In the genomic region with DNA sequence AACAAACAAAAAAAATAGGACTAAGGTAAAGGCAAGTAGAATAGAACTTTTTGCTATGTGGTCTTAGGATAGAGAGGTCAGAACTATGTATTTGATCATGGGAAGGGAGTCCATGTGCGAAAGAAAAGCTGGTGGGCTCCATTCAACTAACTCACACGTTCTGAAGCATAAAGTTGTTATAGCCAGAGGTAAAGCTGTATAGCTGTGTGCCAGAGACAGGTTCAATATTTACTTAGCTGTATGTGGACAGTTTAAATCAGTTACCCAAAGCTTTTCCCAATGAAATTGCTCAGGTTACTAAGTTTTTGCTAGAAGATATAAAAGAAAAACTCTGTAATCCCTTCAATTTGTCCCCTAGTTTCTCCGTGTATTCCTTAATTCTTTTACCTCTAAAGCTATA, we compare ENCODE assay signal across 8 cellular contexts. TPM values are rescaled to one million over a fixed set of nuclear protein-coding genes. Genes with fewer than 3 reads are reported as not detected.
"Had no signal": no experiment of that assay in that cellular context is flagged by ENCODE, and none has a peak within 500 bp of the region (broad histone marks: within the 10 kb centered on the region; RNA-seq: fewer than 3 reads in every experiment).

No MANE protein-coding gene starts in this region.

- H3K9ac ChIP-seq: KMS-11 had no signal

- H3K4me2 ChIP-seq: KMS-11 had no signal

- FAIRE-seq: HTR-8/SVneo had no signal

- DNase-seq: IMR-90, KBM-7, KG1 had no signal

- H3K27ac ChIP-seq: HL-60, KMS-11 had no signal

RNA-seq across cellular contexts. Expression of a gene that starts 37.8 kb away (rescaled TPM):
- total RNA-seq: HT1080, IMR-90 had no signal
- polyA plus RNA-seq: IgD-negative memory B cell, IMR-90 had no signal
